In genomic region chr3:195214381-195214780, GRCh38 we compare ENCODE assay signal across 12 cellular contexts. TPM values are rescaled to one million over a fixed set of nuclear protein-coding genes. Genes with fewer than 3 reads are reported as not detected.
DNase-seq lines count a peak whose midpoint lies in the region; TF ChIP-seq lines count a peak whose summit lies in the region.
"Had no signal": no experiment of that assay in that cellular context is flagged by ENCODE, and none has a peak within 500 bp of the region (broad histone marks: within the 10 kb centered on the region; RNA-seq: fewer than 3 reads in every experiment).

No MANE protein-coding gene starts in this region.

- H3K4me3 ChIP-seq in esophagus muscularis mucosa, result no peak overlapping the region
- H3K4me3 ChIP-seq in sigmoid colon, result no peak overlapping the region
- no peak overlapping the region for H3K4me3 ChIP-seq in smooth muscle cell

- 97% methylated on average over 8 of the region's 8 CpGs for WGBS in esophagus muscularis mucosa
- 96% methylated on average over 8 of the region's 8 CpGs for WGBS in sigmoid colon, 2 donors
- WGBS in smooth muscle cell (ENCODE audit: low lambda C conversion rate), result 94% methylated on average over 8 of the region's 8 CpGs

- H3K4me2 ChIP-seq in smooth muscle cell, result no peak overlapping the region

- no peak overlapping the region for H3K9ac ChIP-seq in smooth muscle cell (ENCODE audit: low read depth)

- TF ChIP-seq CTCF in esophagus muscularis mucosa (IDR thresholded peaks at IDR 0.05) (no peak), sigmoid colon (IDR thresholded peaks at IDR 0.05) (no peak), smooth muscle cell (IDR thresholded peaks at IDR 0.05; ENCODE audit: borderline replicate concordance, insufficient read depth, poor library complexity, severe bottlenecking) (no peak)

- H3K36me3 ChIP-seq in esophagus muscularis mucosa (no peaks in the 10 kb centered on the region), sigmoid colon (no peaks in the 10 kb centered on the region), smooth muscle cell (ENCODE audit: low read depth) (no peaks in the 10 kb centered on the region)

- H3K4me1 ChIP-seq in esophagus muscularis mucosa, result peaks cover 15 to 29% (median 24%) of the 10 kb centered on the region in 4 donors
- H3K4me1 ChIP-seq in sigmoid colon, result peaks cover 0 to 22% (median 21%) of the 10 kb centered on the region in 4 donors
- H3K4me1 ChIP-seq in smooth muscle cell (ENCODE audit: low read depth), result no peaks in the 10 kb centered on the region

- no peaks in the 10 kb centered on the region for H3K79me2 ChIP-seq in smooth muscle cell (ENCODE audit: low read depth)

- TF ChIP-seq POLR2A in esophagus muscularis mucosa (IDR thresholded peaks at IDR 0.05; ENCODE audit: low read depth) (no peak), sigmoid colon (IDR thresholded peaks at IDR 0.05) (no peak)

- intact Hi-C loops in esophagus muscularis mucosa (cut with DNase I), result no loop called here
- intact Hi-C loops in sigmoid colon (cut with DNase I), result no loop called here

- H3F3A ChIP-seq in smooth muscle cell (ENCODE audit: low read depth), result no peaks in the 10 kb centered on the region

- H4K20me1 ChIP-seq in smooth muscle cell (ENCODE audit: low read depth), result no peaks in the 10 kb centered on the region

- no peak overlapping the region for H3K27ac ChIP-seq in esophagus muscularis mucosa (replicated peaks in 1 of 4)
- no peak overlapping the region for H3K27ac ChIP-seq in sigmoid colon
- no peak overlapping the region for H3K27ac ChIP-seq in smooth muscle cell (ENCODE audit: low read depth)
- H3K27ac ChIP-seq: 22Rv1 had no signal

- H3K27me3 ChIP-seq in esophagus muscularis mucosa (no peaks in the 10 kb centered on the region), sigmoid colon (no peaks in the 10 kb centered on the region), smooth muscle cell (ENCODE audit: low read depth) (no peaks in the 10 kb centered on the region)

- TF ChIP-seq EP300 in esophagus muscularis mucosa (IDR thresholded peaks at IDR 0.05) (no peak), sigmoid colon (IDR thresholded peaks at IDR 0.05) (no peak)

- peak; percentile 19 for DNase-seq in activated effector memory CD4-positive, alpha-beta T cell treated with anti-CD3 and anti-CD28 coated beads, Interleukin-2, amount 50 U/mL, for 16 hours
- no peak for DNase-seq in activated effector memory CD4-positive, alpha-beta T cell treated with Interleukin-2 at 50 U/mL for 16 hours
- DNase-seq in esophagus muscularis mucosa (ENCODE audit: extremely low spot score) (peak; percentile 83), sigmoid colon (peak; percentile 33), C1 segment of cervical spinal cord (lab: John Stamatoyannopoulos, UW) (no peak), smooth muscle cell (lab: John Stamatoyannopoulos, UW; ENCODE audit: unreplicated experiment) (no peak), NCI-H2029 treated with DMSO at 0.1 percent for 48 hours (lab: John Stamatoyannopoulos, UW) (no peak), OCI-M1 (lab: John Stamatoyannopoulos, UW) (no peak)
- DNase-seq: Caco-2; CD8-positive, alpha-beta memory T cell; DMS53 had no signal

- H3K9me3 ChIP-seq in esophagus muscularis mucosa, result no peaks in the 10 kb centered on the region
- H3K9me3 ChIP-seq in sigmoid colon, result no peaks in the 10 kb centered on the region
- H3K9me3 ChIP-seq in smooth muscle cell (replicated peaks; ENCODE audit: low read depth), result no peaks in the 10 kb centered on the region
- H3K9me3 ChIP-seq: Caco-2 had no signal

- H2AFZ ChIP-seq in smooth muscle cell (ENCODE audit: low read depth), result no peak overlapping the region

RNA-seq across cellular contexts. Expression of gene XXYLT1, which starts 56.6 kb away (rescaled TPM):
- 10 to 100 TPM in 3 of 4 donors, 1 to 10 TPM in 1; 8.8 to 18.5 (median 13.9) TPM for total RNA-seq in esophagus muscularis mucosa
- total RNA-seq in sigmoid colon, result 10 to 100 TPM; 11.1 to 13.8 (median 11.7) TPM
- polyA plus RNA-seq in sigmoid colon, result 1 to 10 TPM; 2.5 to 6.8 (median 3.0) TPM
- 22.2 and 28.7 TPM in 2 replicates for total RNA-seq in smooth muscle cell
- 24.4 and 35.4 TPM in 2 replicates for polyA plus RNA-seq in smooth muscle cell

Comparison
In these comparisons a context has a peak if more than half of its experiments do, and no peak if none do; other contexts are left out.
1. DNase-seq: peak in activated effector memory CD4-positive, alpha-beta T cell treated with anti-CD3 and anti-CD28 coated beads, Interleukin-2, amount 50 U/mL, for 16 hours (single experiment), esophagus muscularis mucosa (single experiment) and sigmoid colon (single experiment); none in activated effector memory CD4-positive, alpha-beta T cell treated with Interleukin-2 at 50 U/mL for 16 hours (single experiment), C1 segment of cervical spinal cord (0 of 14), smooth muscle cell (single experiment), NCI-H2029 treated with DMSO at 0.1 percent for 48 hours (single experiment) and OCI-M1 (single experiment).